Comparison of ENCODE assay signal across 20 cellular contexts in genomic region chr9:27341545-27342294, GRCh38. TPM values are rescaled to one million over a fixed set of nuclear protein-coding genes. Genes with fewer than 3 reads are reported as not detected.
DNase-seq lines count a peak whose midpoint lies in the region; ATAC-seq and TF ChIP-seq lines count a peak whose summit lies in the region.
"Had no signal": no experiment of that assay in that cellular context is flagged by ENCODE, and none has a peak within 500 bp of the region (broad histone marks: within the 10 kb centered on the region; RNA-seq: fewer than 3 reads in every experiment).

No MANE protein-coding gene starts in this region.

- peaks cover 7% of the 10 kb centered on the region for H3K36me3 Mint-ChIP-seq in nephron (ENCODE audit: low read depth)

- H3K27ac ChIP-seq in HUES64 (ENCODE audit: low read depth, low read length) (peak overlapping the region; percentile 44; the same call in 1 of the 2 replicates), coronary artery (peak overlapping the region; percentile 22 to 83), temporal lobe (ENCODE audit: low read depth, low read length) (peak overlapping the region; percentile 88), foreskin keratinocyte (no peak overlapping the region)
- H3K27ac ChIP-seq: cardiac muscle cell, epithelial cell of prostate had no signal

- H3K9me3 ChIP-seq in HUES64 (ENCODE audit: insufficient read depth, low read depth, low read length) = no peaks in the 10 kb centered on the region

- WGBS in HUES64 = 94% methylated on average over 9 of the region's 9 CpGs

- peaks cover 48% of the 10 kb centered on the region for H3K4me1 Mint-ChIP-seq in nephron

- H3K9ac ChIP-seq in HUES64 (ENCODE audit: low read depth, low read length) = no peak overlapping the region

- no peaks in the 10 kb centered on the region for H3K27me3 Mint-ChIP-seq in nephron (ENCODE audit: low read depth)

- H3K4me3 ChIP-seq in HUES64 (ENCODE audit: low read length) (no peak overlapping the region), coronary artery (no peak overlapping the region)
- H3K4me3 ChIP-seq: cardiac muscle cell, GM23338 had no signal

- no peaks in the 10 kb centered on the region for H3K36me3 ChIP-seq in HUES64 (ENCODE audit: insufficient read depth, low read length)
- H3K36me3 ChIP-seq: cardiac muscle cell had no signal

- no peak for TF ChIP-seq CTCF in coronary artery (IDR thresholded peaks at IDR 0.05)
- TF ChIP-seq CTCF in nephron (IDR thresholded peaks at IDR 0.05; ENCODE audit: unreplicated experiment in 3 of 3) = no peak
- TF ChIP-seq CTCF in foreskin keratinocyte (conservative IDR thresholded peaks at IDR 0.05) = no peak

- peak overlapping the region; percentile 86 to 97 (median 90) for H3K27ac Mint-ChIP-seq in nephron
- H3K27ac Mint-ChIP-seq: GM23338 had no signal

- no peak for ATAC-seq in foreskin keratinocyte
- ATAC-seq: activated CD4-positive, CD25-positive, alpha-beta regulatory T cell treated with anti-CD3 and anti-CD28 coated beads, Interleukin-2, amount 50 U/mL, for 24 hours had no signal

- no peaks in the 10 kb centered on the region for H3K9me3 Mint-ChIP-seq in nephron

- no peak overlapping the region for H3K4me3 Mint-ChIP-seq in nephron
- H3K4me3 Mint-ChIP-seq: GM23338 had no signal

- DNase-seq in coronary artery (ENCODE audit: low spot score) (no peak), foreskin keratinocyte (no peak), EL (no peak)
- no peak for DNase-seq in activated effector memory CD4-positive, alpha-beta T cell treated with Interleukin-2 at 50 U/mL for 16 hours
- no peak for DNase-seq in central memory CD4-positive, alpha-beta T cell
- DNase-seq: activated CD8-positive, alpha-beta memory T cell treated with anti-CD3 and anti-CD28 coated beads, Interleukin-2, amount 50 U/mL, for 48 hours; activated naive CD4-positive, alpha-beta T cell treated with anti-CD3 and anti-CD28 coated beads, Interleukin-2, amount 50 U/mL, for 16 hours; AML-193; NCI-H82 had no signal

- H3K4me1 ChIP-seq in HUES64 (ENCODE audit: insufficient read depth, low read length) = peaks cover 12% of the 10 kb centered on the region
- peaks cover 6% of the 10 kb centered on the region for H3K4me1 ChIP-seq in foreskin keratinocyte

- H3K27me3 ChIP-seq in HUES64 (ENCODE audit: insufficient read depth, low read length) = no peaks in the 10 kb centered on the region
- no peaks in the 10 kb centered on the region for H3K27me3 ChIP-seq in foreskin keratinocyte
- H3K27me3 ChIP-seq: cardiac muscle cell had no signal

RNA-seq across cellular contexts. Expression of gene EQTN, which starts 44.8 kb away (rescaled TPM):
- polyA plus RNA-seq in HUES64 (2013, experiment 1 of 2) = not detected
- polyA plus RNA-seq in HUES64 (2013, experiment 2 of 2) = 0.63 TPM
- total RNA-seq in temporal lobe (1.2 TPM), foreskin keratinocyte (0.27 TPM in 1 of 2 replicates, not detected in the other)
- 0.14 and 0.20 TPM in 2 replicates for polyA plus RNA-seq in foreskin keratinocyte
- total RNA-seq: cardiac muscle cell; M059J; renal cortical epithelial cell; RPMI7951; T-helper 1 cell treated with Interleukin-12 subunit alpha and Interleukin-12 subunit beta and Interleukin-4 antibody, amounts not matched to agents 30 ng/mL and 1 ng/mL, for 36 hours had no signal
- polyA plus RNA-seq: cardiac muscle cell, GM23338 had no signal
